8 cellular contexts compared by ENCODE assay signal in the genomic region with DNA sequence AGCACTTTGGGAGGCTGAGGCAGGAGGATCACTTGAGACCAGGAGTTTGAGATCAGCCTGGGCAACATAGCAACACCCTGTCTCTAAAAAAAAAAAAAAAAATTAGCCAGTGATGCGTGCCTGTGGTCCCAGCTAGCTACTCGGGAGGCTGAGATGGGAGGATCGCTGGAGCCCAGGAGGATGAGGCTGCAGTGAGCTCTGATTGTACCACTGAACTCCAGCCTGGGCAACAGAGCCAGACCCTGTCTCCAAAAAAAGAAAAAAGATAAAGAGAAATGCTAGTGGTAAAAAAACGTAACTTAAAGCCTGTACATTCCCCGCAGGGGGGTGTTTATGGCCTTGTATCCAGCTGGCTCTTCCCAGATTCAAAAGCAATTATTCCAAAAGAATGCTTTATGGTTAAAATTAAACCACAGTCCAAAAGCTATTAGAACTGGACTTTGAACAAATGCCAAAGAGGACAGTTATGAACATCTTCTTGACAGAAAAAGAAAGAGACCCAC. TPM values are rescaled to one million over a fixed set of nuclear protein-coding genes. Genes with fewer than 3 reads are reported as not detected.
DNase-seq lines count a peak whose midpoint lies in the region; ATAC-seq, FAIRE-seq and TF ChIP-seq lines count a peak whose summit lies in the region.

No MANE protein-coding gene starts in this region.

- H3K27me3 ChIP-seq in heart left ventricle (no peaks in the 10 kb centered on the region), astrocyte (ENCODE audit: insufficient read depth, low read length) (peaks cover 5% of the 10 kb centered on the region), upper lobe of right lung (no peaks in the 10 kb centered on the region), small intestine (ENCODE audit: control insufficient read depth in 2 of 2, insufficient read depth in 2 of 2, low read length in 2 of 2) (no peaks in the 10 kb centered on the region)

- ATAC-seq in heart left ventricle (no peak), Right ventricle myocardium superior (ENCODE audit: poor library complexity) (no peak), upper lobe of right lung (no peak)

- H3K4me1 ChIP-seq in heart left ventricle (peaks cover 0 to 26% (median 5%) of the 10 kb centered on the region in 12 donors), astrocyte (ENCODE audit: insufficient read depth, low read length) (no peaks in the 10 kb centered on the region), upper lobe of right lung (peaks cover 19% of the 10 kb centered on the region), small intestine (ENCODE audit: control insufficient read depth in 2 of 2, insufficient read depth in 1 of 2, low read depth in 1 of 2, low read length in 1 of 2) (peaks cover 3 to 4% of the 10 kb centered on the region in 2 donors)

- H3K79me2 ChIP-seq in astrocyte (ENCODE audit: insufficient read depth, low read length), result no peaks in the 10 kb centered on the region

- TF ChIP-seq CTCF in heart left ventricle (IDR thresholded peaks at IDR 0.05) (no peak), astrocyte (IDR thresholded peaks at IDR 0.05; ENCODE audit: insufficient read depth, low read depth, low read length) (no peak), lower leg skin (IDR thresholded peaks at IDR 0.05) (no peak), upper lobe of right lung (IDR thresholded peaks at IDR 0.05) (no peak)

- peak overlapping the region; percentile 76 for H3K9ac ChIP-seq in astrocyte (ENCODE audit: low read length)

- H3K4me3 ChIP-seq in heart left ventricle, result peak overlapping the region; percentile 31 to 83 (median 67)
- peak overlapping the region; percentile 69 for H3K4me3 ChIP-seq in astrocyte (ENCODE audit: insufficient read depth, low read depth, low read length)
- peak overlapping the region; percentile 52 for H3K4me3 ChIP-seq in lower leg skin (ENCODE audit: low read depth, poor library complexity, severe bottlenecking)
- peak overlapping the region; percentile 64 for H3K4me3 ChIP-seq in upper lobe of right lung
- H3K4me3 ChIP-seq in small intestine (ENCODE audit: low read depth in 1 of 2, low read length in 2 of 2), result peak overlapping the region in 1 of 2 donors; percentile 66

- peak overlapping the region; percentile 91 for H3K4me2 ChIP-seq in astrocyte (ENCODE audit: low read length)

- H3K27me3 Mint-ChIP-seq in astrocyte (ENCODE audit: low read depth, unreplicated experiment), result peaks cover 11% of the 10 kb centered on the region

- H3K36me3 ChIP-seq in heart left ventricle (no peaks in the 10 kb centered on the region), astrocyte (ENCODE audit: insufficient read depth, low read length) (no peaks in the 10 kb centered on the region), upper lobe of right lung (no peaks in the 10 kb centered on the region), small intestine (ENCODE audit: control insufficient read depth in 2 of 2, insufficient read depth in 2 of 2, low read length in 2 of 2) (peaks cover 0 to 3% of the 10 kb centered on the region in 2 donors)

- peak overlapping the region; percentile 88 for H3K4me3 Mint-ChIP-seq in astrocyte (ENCODE audit: unreplicated experiment)

- no peaks in the 10 kb centered on the region for H3K9me3 Mint-ChIP-seq in astrocyte (ENCODE audit: unreplicated experiment)

- TF ChIP-seq POLR2A in heart left ventricle (IDR thresholded peaks at IDR 0.05), result no peak
- TF ChIP-seq POLR2A in lower leg skin (IDR thresholded peaks at IDR 0.05), result no peak

- no peaks in the 10 kb centered on the region for H3K36me3 Mint-ChIP-seq in astrocyte (ENCODE audit: low read depth, unreplicated experiment)

- H3K27ac ChIP-seq in heart left ventricle, result peak overlapping the region in 8 of 12 donors; percentile 33 to 86 (median 66)
- H3K27ac ChIP-seq in astrocyte (ENCODE audit: low read depth, low read length), result no peak overlapping the region
- H3K27ac ChIP-seq in upper lobe of right lung, result peak overlapping the region; percentile 84
- H3K27ac ChIP-seq in small intestine (ENCODE audit: low read depth in 1 of 2, low read length in 1 of 2), result peak overlapping the region in 1 of 2 donors; percentile 86

- H2AFZ ChIP-seq in astrocyte (ENCODE audit: low read depth, low read length), result peak overlapping the region; percentile 89

- no peak for DNase-seq in heart left ventricle
- no peak for DNase-seq in Right ventricle myocardium superior
- no peak for DNase-seq in astrocyte (ENCODE audit: low read depth)
- no peak for DNase-seq in lower leg skin (ENCODE audit: low spot score in 2 of 2)
- DNase-seq in upper lobe of right lung, result no peak
- DNase-seq in small intestine, result no peak
- DNase-seq in SHP77 treated with DMSO at 0.1 percent for 48 hours (lab: John Stamatoyannopoulos, UW), result no peak
- no peak for DNase-seq in GF-D8 (lab: John Stamatoyannopoulos, UW)

- intact Hi-C loops in heart left ventricle (cut with DNase I), result loop anchor here in 9 of 10 donors (2.0 to 10.0 kb wide), 8 partner anchors 35 to 275 kb away; a partner anchor contains a TSS
- intact Hi-C loops in Right ventricle myocardium superior (cut with DNase I), result loop anchor here (5.0 to 10.0 kb wide), 3 partner anchors 35 to 193 kb away; a partner anchor contains a TSS
- intact Hi-C loops in lower leg skin (cut with DNase I; ENCODE audit: low total_unique reads), result loop anchor here (5.0 kb wide), 1 partner anchor 110 kb away; no protein-coding TSS in a partner anchor
- intact Hi-C loops in upper lobe of right lung (cut with DNase I), result loop anchor here (10.0 kb wide), 1 partner anchor 103 kb away; a partner anchor contains a TSS

- H3K9me3 ChIP-seq in heart left ventricle (no peaks in the 10 kb centered on the region), astrocyte (ENCODE audit: insufficient read depth, low read depth, low read length) (no peaks in the 10 kb centered on the region), upper lobe of right lung (no peaks in the 10 kb centered on the region), small intestine (ENCODE audit: control insufficient read depth, low read depth) (no peaks in the 10 kb centered on the region)

- H3K27ac Mint-ChIP-seq in astrocyte (ENCODE audit: unreplicated experiment), result peak overlapping the region; percentile 53

- 67 to 83% (median 73%) methylated on average over 5 of the region's 5 CpGs for WGBS in heart left ventricle, 4 donors
- whole genome bisulfite sequencing in lower leg skin, 2 donors, result 58 to 64% methylated on average over 5 of the region's 5 CpGs
- WGBS in small intestine, 3 donors, result 44 to 61% (median 44%) methylated on average over 5 of the region's 5 CpGs

- FAIRE-seq in astrocyte (lab: Jason Lieb, UNC) (no peak), small intestine (lab: Jason Lieb, UNC) (no peak)

- H3K4me1 Mint-ChIP-seq in astrocyte (ENCODE audit: low read depth, unreplicated experiment), result no peaks in the 10 kb centered on the region

- H4K20me1 ChIP-seq in astrocyte (ENCODE audit: insufficient read depth, low read length), result no peaks in the 10 kb centered on the region

RNA-seq across cellular contexts. Expression of a gene that starts 16.4 kb away (rescaled TPM):
- total RNA-seq in heart left ventricle (under 1 TPM in 4 of 9 donors, not detected in 5; 0.13 to 0.52 (median 0.37) TPM), Right ventricle myocardium superior (not detected), astrocyte (1.2 and 1.5 TPM in 2 replicates), lower leg skin (under 1 TPM; 0.21 to 0.99 (median 0.67) TPM), upper lobe of right lung (not detected)
- polyA plus RNA-seq in heart left ventricle (under 1 TPM; 0.11 to 0.54 TPM), small intestine (1 to 10 TPM in 2 of 3 donors, under 1 TPM in 1; 0.54 to 2.1 (median 1.6) TPM)

RNA-seq across cellular contexts. Expression of a gene that starts 30.5 kb away (rescaled TPM):
- not detected for total RNA-seq in heart left ventricle
- polyA plus RNA-seq in heart left ventricle, result not detected
- not detected for total RNA-seq in Right ventricle myocardium superior
- 0.22 and 1.0 TPM in 2 replicates for total RNA-seq in astrocyte
- total RNA-seq in lower leg skin, result 100 to 1,000 TPM in 2 of 4 donors, 10 to 100 TPM in 2; 74.8 to 159 (median 105) TPM
- 2.7 TPM for total RNA-seq in upper lobe of right lung
- polyA plus RNA-seq in small intestine, result 10 to 100 TPM; 11.9 to 23.9 (median 16.2) TPM

RNA-seq across cellular contexts. Expression of a gene that starts 36.6 kb away (rescaled TPM):
- total RNA-seq in heart left ventricle (10 to 100 TPM in 2 of 9 donors, 1 to 10 TPM in 7; 5.4 to 17.7 (median 8.7) TPM), Right ventricle myocardium superior (6.5 TPM), astrocyte (10.4 and 10.9 TPM in 2 replicates), lower leg skin (10 to 100 TPM; 32.2 to 44.3 (median 39.7) TPM), upper lobe of right lung (35.6 TPM)
- polyA plus RNA-seq in heart left ventricle (1 to 10 TPM; 4.4 to 9.5 TPM), small intestine (1 to 10 TPM; 6.9 to 9.5 (median 8.6) TPM)

RNA-seq across cellular contexts. Expression of a gene that starts 40.6 kb away (rescaled TPM):
- total RNA-seq in heart left ventricle (100 to 1,000 TPM; 289 to 839 (median 424) TPM), Right ventricle myocardium superior (288 TPM), astrocyte (1,793 and 1,931 TPM in 2 replicates), lower leg skin (100 to 1,000 TPM; 417 to 706 (median 504) TPM), upper lobe of right lung (608 TPM)
- polyA plus RNA-seq in heart left ventricle (100 to 1,000 TPM; 289 to 973 TPM), small intestine (1,000 to 10,000 TPM; 1,228 to 2,084 (median 1,997) TPM)

RNA-seq across cellular contexts. Expression of a gene that starts 42.9 kb away (rescaled TPM):
- total RNA-seq in heart left ventricle (10 to 100 TPM; 24.6 to 39.6 (median 35.5) TPM), Right ventricle myocardium superior (30.7 TPM), astrocyte (59.9 and 64.3 TPM in 2 replicates), lower leg skin (10 to 100 TPM; 29.3 to 38.1 (median 37.1) TPM), upper lobe of right lung (49.4 TPM)
- polyA plus RNA-seq in heart left ventricle (10 to 100 TPM; 53.0 to 56.1 TPM), small intestine (100 to 1,000 TPM in 1 of 3 donors, 10 to 100 TPM in 2; 62.2 to 118 (median 85.4) TPM)

Comparison
In these comparisons a context has a peak if more than half of its experiments do, and no peak if none do; other contexts are left out.
1. RNA of a gene that starts 30.5 kb away (total RNA-seq): 74.8 to 159 TPM in lower leg skin; 2.7 TPM in upper lobe of right lung (single experiment), 0.22 to 1.0 TPM in astrocyte, not detected in heart left ventricle and not detected in Right ventricle myocardium superior (single experiment); every median in the first group is over 10 times any median in the second.